ENCODE assay signal across 22 cellular contexts in the genomic region with DNA sequence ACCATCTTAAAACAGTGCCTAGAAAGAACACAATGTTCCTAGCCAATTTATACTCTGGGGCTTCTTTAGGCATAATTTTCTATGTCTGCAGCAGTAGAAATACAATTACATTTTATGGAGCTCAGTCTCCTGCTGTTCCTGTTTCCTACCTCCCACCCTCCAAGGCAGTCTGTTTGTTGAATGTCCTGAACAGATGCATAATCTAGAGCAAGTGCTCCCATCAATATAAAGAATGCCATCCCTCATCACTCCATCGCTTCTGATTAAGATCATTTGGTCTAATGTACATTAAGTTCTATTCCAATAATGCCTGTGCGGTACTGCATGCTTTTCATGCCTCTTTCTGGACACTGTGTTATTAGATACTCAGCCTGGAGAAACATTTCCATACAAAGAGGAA.
"Had no signal": no experiment of that assay in that cellular context is flagged by ENCODE, and none has a peak within 500 bp of the region (broad histone marks: within the 10 kb centered on the region; RNA-seq: fewer than 3 reads in every experiment).

No MANE protein-coding gene starts in this region.

- H3K36me3 Mint-ChIP-seq: natural killer cell; stimulated activated effector memory CD8-positive, alpha-beta T cell treated with anti-CD3 and anti-CD28 coated beads, Interleukin-12 subunit alpha, Interleukin-12 subunit beta, amount 100 ng/mL, for 72 hours had no signal

- H3K36me3 ChIP-seq: left ventricle myocardium inferior, lower lobe of right lung, neutrophil, pancreas, right atrium auricular region, stomach, tibial artery had no signal

- H3K4me3 ChIP-seq: dorsolateral prefrontal cortex, left ventricle myocardium inferior, lower lobe of right lung, pancreas, right atrium auricular region, stomach, testis, tibial artery had no signal

- H3K9me3 ChIP-seq: left ventricle myocardium inferior, lower lobe of right lung, neutrophil, pancreas, right atrium auricular region, stomach, testis, tibial artery had no signal

- H3K9me3 Mint-ChIP-seq: immature natural killer cell, natural killer cell had no signal

- DNase-seq: dorsolateral prefrontal cortex; effector CD4-positive, alpha-beta T cell; hypothalamus; immature natural killer cell; islet precursor cell; kidney glomerular epithelial cell; left colon; left ventricle myocardium inferior; lower lobe of right lung; natural killer cell; pancreas; stimulated activated CD4-positive, alpha-beta T cell treated with anti-CD3 and anti-CD28 coated beads, Interleukin-2, amount 100 ng/mL, for 24 hours; stimulated activated CD4-positive, alpha-beta T cell treated with anti-CD3 and anti-CD28 coated beads, Interleukin-4, amount 100 ng/mL, for 24 hours; stimulated activated naive CD4-positive, alpha-beta T cell treated with Interleukin-2 at 50 U/mL for 16 hours; stomach; testis; tibial artery had no signal

- H3K27ac Mint-ChIP-seq: immature natural killer cell; natural killer cell; stimulated activated effector memory CD8-positive, alpha-beta T cell treated with anti-CD3 and anti-CD28 coated beads, Interleukin-12 subunit alpha, Interleukin-12 subunit beta, amount 100 ng/mL, for 72 hours; type B pancreatic cell had no signal

- H3K27me3 ChIP-seq: dorsolateral prefrontal cortex, neutrophil, pancreas, right atrium auricular region, stomach, testis, tibial artery had no signal

- ATAC-seq: left colon; lower lobe of right lung; natural killer cell; pancreas; sciatic nerve; stimulated activated effector memory CD8-positive, alpha-beta T cell treated with anti-CD3 and anti-CD28 coated beads, Interleukin-12 subunit alpha, Interleukin-12 subunit beta, amount 100 ng/mL, for 72 hours had no signal

- H3K4me1 ChIP-seq: left ventricle myocardium inferior, lower lobe of right lung, pancreas, right atrium auricular region, stomach, testis, tibial artery had no signal

- H3K4me3 Mint-ChIP-seq: immature natural killer cell; natural killer cell; stimulated activated effector memory CD8-positive, alpha-beta T cell treated with anti-CD3 and anti-CD28 coated beads, Interleukin-12 subunit alpha, Interleukin-12 subunit beta, amount 100 ng/mL, for 72 hours; type B pancreatic cell had no signal

- H3K27ac ChIP-seq: dorsolateral prefrontal cortex, left ventricle myocardium inferior, lower lobe of right lung, neutrophil, pancreas, right atrium auricular region, stomach, testis, tibial artery had no signal
